In the genomic region with DNA sequence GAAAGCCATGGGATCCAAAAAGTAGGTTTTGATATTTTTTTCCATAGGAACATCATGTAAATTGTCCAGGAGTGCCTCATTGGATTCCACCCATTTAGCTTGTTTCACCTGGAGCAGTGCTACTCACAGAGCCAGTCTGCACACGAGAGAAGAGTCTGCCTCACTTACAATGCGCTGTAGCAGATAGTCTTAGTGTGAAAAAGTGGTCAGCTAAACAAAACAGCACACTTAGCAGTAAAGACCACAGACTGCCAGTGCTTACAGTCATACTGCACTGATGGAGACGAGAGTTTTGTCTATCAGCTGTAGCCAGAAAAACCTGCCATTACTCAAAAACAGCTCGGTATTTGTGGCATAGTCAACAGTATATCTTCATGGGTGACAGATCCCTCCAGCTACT, we compare ENCODE assay signal across 8 cellular contexts.
"Had no signal": no experiment of that assay in that cellular context is flagged by ENCODE, and none has a peak within 500 bp of the region (broad histone marks: within the 10 kb centered on the region; RNA-seq: fewer than 3 reads in every experiment).

No MANE protein-coding gene starts in this region.

- H3K9me3 Mint-ChIP-seq: HFFc6, IgD-negative memory B cell had no signal

- H3K4me3 Mint-ChIP-seq: HFFc6, IgD-negative memory B cell had no signal

- H3K27ac Mint-ChIP-seq: HFFc6 had no signal

- ATAC-seq: HCT116, HepG2 had no signal

- FAIRE-seq: HepG2 had no signal

- H3K4me1 Mint-ChIP-seq: IgD-negative memory B cell had no signal

- DNase-seq: GM23248, GOT3, H7, HFFc6, KBM-7 had no signal

- H3K27me3 Mint-ChIP-seq: IgD-negative memory B cell had no signal
